ENCODE assay signal across 8 cellular contexts in genomic region chr16:56600398-56600999, GRCh38. TPM values are rescaled to one million over a fixed set of nuclear protein-coding genes. Genes with fewer than 3 reads are reported as not detected.
DNase-seq lines count a peak whose midpoint lies in the region; ATAC-seq and TF ChIP-seq lines count a peak whose summit lies in the region.

No MANE protein-coding gene starts in this region.

- H3K9ac ChIP-seq in DND-41 (ENCODE audit: low read depth, low read length): no peak overlapping the region

- H3K4me1 ChIP-seq in DND-41 (ENCODE audit: insufficient read depth, low read length) (no peaks in the 10 kb centered on the region), right atrium auricular region (peaks cover 0 to under 1% of the 10 kb centered on the region in 2 donors)

- TF ChIP-seq CTCF in DND-41 (IDR thresholded peaks at IDR 0.05; ENCODE audit: borderline replicate concordance, extremely low read depth, low read length, poor library complexity, severe bottlenecking) (peak; percentile 62), right atrium auricular region (IDR thresholded peaks at IDR 0.05) (peak; percentile 27 to 69)

- H3K79me2 ChIP-seq in DND-41 (ENCODE audit: insufficient read depth, low read length): no peaks in the 10 kb centered on the region

- H3K4me3 ChIP-seq in DND-41 (ENCODE audit: low read depth in 1 of 2, low read length in 2 of 2) (no peak overlapping the region), right atrium auricular region (no peak overlapping the region)

- H3K36me3 ChIP-seq in DND-41 (ENCODE audit: insufficient read depth, low read length): no peaks in the 10 kb centered on the region
- H3K36me3 ChIP-seq in right atrium auricular region: no peaks in the 10 kb centered on the region

- no peaks in the 10 kb centered on the region for H3K36me3 Mint-ChIP-seq in activated naive CD4-positive, alpha-beta T cell treated with anti-CD3 and anti-CD28 coated beads, Interleukin-2, amount 50 U/mL, for 24 hours

- H3K9me3 Mint-ChIP-seq in activated naive CD4-positive, alpha-beta T cell treated with anti-CD3 and anti-CD28 coated beads, Interleukin-2, amount 50 U/mL, for 24 hours: no peaks in the 10 kb centered on the region

- H4K20me1 ChIP-seq in DND-41 (ENCODE audit: insufficient read depth, low read length): no peaks in the 10 kb centered on the region

- no peak overlapping the region for H3K4me3 Mint-ChIP-seq in activated naive CD4-positive, alpha-beta T cell treated with anti-CD3 and anti-CD28 coated beads, Interleukin-2, amount 50 U/mL, for 24 hours

- H3K4me1 Mint-ChIP-seq in activated naive CD4-positive, alpha-beta T cell treated with anti-CD3 and anti-CD28 coated beads, Interleukin-2, amount 50 U/mL, for 24 hours: peaks cover 4% of the 10 kb centered on the region

- H3K27ac ChIP-seq in DND-41 (ENCODE audit: low read length) (no peak overlapping the region), right atrium auricular region (no peak overlapping the region)

- H3K27me3 ChIP-seq in DND-41 (ENCODE audit: insufficient read depth, low read length, poor library complexity) (peaks cover 3% of the 10 kb centered on the region), right atrium auricular region (no peaks in the 10 kb centered on the region)

- no peaks in the 10 kb centered on the region for H3K9me3 ChIP-seq in DND-41 (ENCODE audit: insufficient read depth, low read length, severe bottlenecking)
- no peaks in the 10 kb centered on the region for H3K9me3 ChIP-seq in right atrium auricular region

- no peak overlapping the region for H2AFZ ChIP-seq in DND-41 (ENCODE audit: low read depth, low read length)

- peak overlapping the region; percentile 14 for H3K27ac Mint-ChIP-seq in activated naive CD4-positive, alpha-beta T cell treated with anti-CD3 and anti-CD28 coated beads, Interleukin-2, amount 50 U/mL, for 24 hours

- ATAC-seq in DND-41 (ENCODE audit: insufficient read depth, low read depth) (peak; percentile 49; the same call in 1 of the 3 replicates), GM21381 (IDR thresholded peaks at IDR 0.05; ENCODE audit: unreplicated experiment) (no peak), GM19328 (IDR thresholded peaks at IDR 0.05; ENCODE audit: unreplicated experiment) (no peak)

- DNase-seq in 8988T: peak; percentile 68
- DNase-seq in DND-41: peak; percentile 28
- peak; percentile 17 for DNase-seq in NCI-H146 treated with DMSO at 0.1 percent for 48 hours (lab: John Stamatoyannopoulos, UW; ENCODE audit: unreplicated experiment)
- DNase-seq in right atrium auricular region (ENCODE audit: low spot score): no peak
- peak; percentile 45 for DNase-seq in stimulated activated CD8-positive, alpha-beta memory T cell treated with anti-CD3 and anti-CD28 coated beads, Interleukin-4, amount 100 ng/mL, for 48 hours

- no peaks in the 10 kb centered on the region for H3K27me3 Mint-ChIP-seq in activated naive CD4-positive, alpha-beta T cell treated with anti-CD3 and anti-CD28 coated beads, Interleukin-2, amount 50 U/mL, for 24 hours

- no peak overlapping the region for H3K4me2 ChIP-seq in DND-41 (ENCODE audit: insufficient read depth, low read length)

RNA-seq across cellular contexts. Expression of gene MT2A, which starts 7.9 kb away (rescaled TPM):
- total RNA-seq in right atrium auricular region: 100 to 1,000 TPM in 1 of 2 donors, 10 to 100 TPM in 1; 33.3 to 118 TPM

RNA-seq across cellular contexts. Expression of gene MT3, which starts 11.2 kb away (rescaled TPM):
- not detected for total RNA-seq in right atrium auricular region

RNA-seq across cellular contexts. Expression of gene MT1E, which starts 25.1 kb away (rescaled TPM):
- total RNA-seq in right atrium auricular region: 100 to 1,000 TPM; 129 to 210 TPM

RNA-seq across cellular contexts. Expression of gene MT1M, which starts 32.0 kb away (rescaled TPM):
- 1 to 10 TPM; 5.2 to 9.9 TPM for total RNA-seq in right atrium auricular region

RNA-seq across cellular contexts. Expression of gene MT4, which starts 35.6 kb away (rescaled TPM):
- not detected for total RNA-seq in right atrium auricular region
